In the genomic region with DNA sequence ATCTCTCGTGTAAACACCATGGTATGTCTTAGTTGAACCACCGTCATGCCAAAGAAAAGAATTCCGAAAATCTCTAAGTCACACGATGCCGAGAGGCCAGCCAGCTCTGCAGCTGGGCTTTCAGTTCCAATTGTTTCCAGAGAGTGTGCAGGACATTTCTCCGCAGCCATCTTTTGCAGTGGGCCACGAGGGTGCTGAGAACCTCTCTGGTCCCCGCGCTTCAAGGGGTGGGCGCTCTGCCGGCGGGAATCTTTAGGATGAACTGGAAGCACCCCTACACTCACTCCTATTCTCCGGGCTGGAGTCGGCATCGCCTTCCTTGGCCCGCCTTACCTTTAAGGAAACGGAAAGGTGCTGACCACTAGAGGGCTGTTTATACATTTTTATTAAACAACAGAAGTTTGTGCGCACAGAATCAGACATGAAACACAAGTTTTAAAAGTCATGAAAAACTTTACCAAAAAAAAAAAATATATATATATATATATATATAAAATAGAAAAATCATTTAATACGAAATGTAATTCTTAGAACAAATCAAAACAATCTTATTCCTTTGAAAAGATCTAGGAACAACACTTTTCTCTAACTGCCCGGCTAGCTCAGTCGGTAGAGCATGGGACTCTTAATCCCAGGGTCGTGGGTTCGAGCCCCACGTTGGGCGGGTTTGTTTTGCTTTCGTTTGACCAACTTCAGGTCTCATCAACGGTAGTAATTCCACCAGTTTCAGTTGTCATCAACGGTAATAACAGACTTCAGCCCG, we compare ENCODE assay signal across 8 cellular contexts. TPM values are rescaled to one million over a fixed set of nuclear protein-coding genes. Genes with fewer than 3 reads are reported as not detected.
DNase-seq lines count a peak whose midpoint lies in the region; ATAC-seq, FAIRE-seq and TF ChIP-seq lines count a peak whose summit lies in the region.

No MANE protein-coding gene starts in this region.

- TF ChIP-seq CTCF in Caco-2 (IDR thresholded peaks at IDR 0.05; ENCODE audit: insufficient read depth in 1 of 2, low read depth in 1 of 2, low read length in 1 of 2, severe bottlenecking in 1 of 2, unreplicated experiment in 1 of 2) = peak; percentile 54 to 60
- peak in 3 of 4 donors; percentile 23 to 43 (median 24) for TF ChIP-seq CTCF in pancreas (IDR thresholded peaks at IDR 0.05)
- peak; percentile 39 to 62 for TF ChIP-seq CTCF in tibial artery (IDR thresholded peaks at IDR 0.05)

- H3K9me3 ChIP-seq in Caco-2 (no peaks in the 10 kb centered on the region), pancreas (no peaks in the 10 kb centered on the region), tibial artery (no peaks in the 10 kb centered on the region)

- peaks cover 10% of the 10 kb centered on the region for H3K36me3 Mint-ChIP-seq in Caco-2 (ENCODE audit: insufficient read depth, unreplicated experiment)
- H3K36me3 Mint-ChIP-seq in activated naive CD8-positive, alpha-beta T cell treated with anti-CD3 and anti-CD28 coated beads, Interleukin-2, amount 10 ng/mL, durations not matched to agents 7 days and 5 days = no peaks in the 10 kb centered on the region

- H3K4me3 ChIP-seq in Caco-2 (ENCODE audit: low read depth, low read length) (peak overlapping the region; percentile 40), pancreas (peak overlapping the region in 2 of 4 donors; percentile 34 to 50), tibial artery (peak overlapping the region; percentile 53 to 54)

- CTCF ChIA-PET in Caco-2 (lab: Charles Lee) = interaction anchor here (0.6 to 1.6 kb wide), 3 partner anchors 13 to 188 kb away, joined by 4 to 8 read pairs (median 4); a partner anchor contains a TSS

- no peaks in the 10 kb centered on the region for H3K4me1 Mint-ChIP-seq in Caco-2 (ENCODE audit: low read depth, unreplicated experiment)
- H3K4me1 Mint-ChIP-seq in activated naive CD8-positive, alpha-beta T cell treated with anti-CD3 and anti-CD28 coated beads, Interleukin-2, amount 10 ng/mL, durations not matched to agents 7 days and 5 days = peaks cover 6% of the 10 kb centered on the region

- no peak for FAIRE-seq in pancreas (lab: Jason Lieb, UNC)

- WGBS in pancreas, 2 donors = 0 to 1% methylated on average over 29 of the region's 29 CpGs

- H3K4me3 Mint-ChIP-seq in Caco-2 (ENCODE audit: unreplicated experiment) = peak overlapping the region; percentile 87
- peak overlapping the region; percentile 89 for H3K4me3 Mint-ChIP-seq in activated naive CD8-positive, alpha-beta T cell treated with anti-CD3 and anti-CD28 coated beads, Interleukin-2, amount 10 ng/mL, durations not matched to agents 7 days and 5 days

- ATAC-seq in GM21717 (IDR thresholded peaks at IDR 0.05; ENCODE audit: unreplicated experiment) (peak; percentile 56), SK-N-SH treated with all-trans-retinoic acid at 6 μM for 48 hours (peak; percentile 93), Right ventricle myocardium superior (ENCODE audit: poor library complexity) (peak; percentile 90), pancreas (peak; percentile 93 to 96 (median 94))
- peak; percentile 82 for ATAC-seq in activated naive CD8-positive, alpha-beta T cell treated with anti-CD3 and anti-CD28 coated beads, Interleukin-2, amount 10 ng/mL, durations not matched to agents 7 days and 5 days (ENCODE audit: low read depth)

- no TSS peak for BruUV-seq in Caco-2 (replicated peaks; lab: Mats Ljungman, UMichigan)

- H3K9me3 Mint-ChIP-seq in Caco-2 (ENCODE audit: unreplicated experiment) = no peaks in the 10 kb centered on the region
- no peaks in the 10 kb centered on the region for H3K9me3 Mint-ChIP-seq in activated naive CD8-positive, alpha-beta T cell treated with anti-CD3 and anti-CD28 coated beads, Interleukin-2, amount 10 ng/mL, durations not matched to agents 7 days and 5 days

- H3K27me3 Mint-ChIP-seq in Caco-2 (ENCODE audit: insufficient read depth, unreplicated experiment) = no peaks in the 10 kb centered on the region
- H3K27me3 Mint-ChIP-seq in activated naive CD8-positive, alpha-beta T cell treated with anti-CD3 and anti-CD28 coated beads, Interleukin-2, amount 10 ng/mL, durations not matched to agents 7 days and 5 days = no peaks in the 10 kb centered on the region

- peak overlapping the region; percentile 88 for H3K27ac Mint-ChIP-seq in Caco-2 (ENCODE audit: unreplicated experiment)
- H3K27ac Mint-ChIP-seq in activated naive CD8-positive, alpha-beta T cell treated with anti-CD3 and anti-CD28 coated beads, Interleukin-2, amount 10 ng/mL, durations not matched to agents 7 days and 5 days = peak overlapping the region; percentile 84

- H3K27me3 ChIP-seq in Caco-2 (replicated peaks; ENCODE audit: control insufficient read depth, insufficient read depth, low read length) = no peaks in the 10 kb centered on the region
- H3K27me3 ChIP-seq in pancreas = no peaks in the 10 kb centered on the region
- no peaks in the 10 kb centered on the region for H3K27me3 ChIP-seq in tibial artery

- intact Hi-C loops in Caco-2 (cut with micrococcal nuclease; ENCODE audit: unreplicated experiment) (loop anchor here (1.0 kb wide), 1 partner anchor 13 kb away; no protein-coding TSS in a partner anchor), Right ventricle myocardium superior (cut with DNase I) (loop anchor here (10.0 kb wide), 1 partner anchor 45 kb away; a partner anchor contains a TSS), pancreas (cut with DNase I) (no loop called here), tibial artery (cut with DNase I; ENCODE audit: low total_unique reads) (loop anchor here (5.0 kb wide), 1 partner anchor 48 kb away; a partner anchor contains a TSS)

- H3K27ac ChIP-seq in pancreas = peak overlapping the region in 3 of 4 donors; percentile 16 to 47 (median 28)
- H3K27ac ChIP-seq in tibial artery = peak overlapping the region; percentile 64 to 84

- POLR2A ChIA-PET in Caco-2 (lab: Charles Lee) = interaction anchor here (1.3 kb wide), 1 partner anchor 13 kb away, joined by 22 read pairs; a partner anchor contains a TSS
- POLR2A ChIA-PET in activated naive CD8-positive, alpha-beta T cell treated with anti-CD3 and anti-CD28 coated beads, Interleukin-2, amount 10 ng/mL, durations not matched to agents 7 days and 5 days (lab: Charles Lee) = interaction anchor here (0.7 to 1.5 kb wide), 2 partner anchors 14 to 124 kb away, joined by 4 to 5 read pairs; no protein-coding TSS in a partner anchor

- DNase-seq in Caco-2 (peak; percentile 86 to 90), LHCN-M2 (ENCODE audit: low read depth) (peak; percentile 89), Right ventricle myocardium superior (peak; percentile 83), pancreas (peak; percentile 59 to 91 (median 86)), tibial artery (peak; percentile 65 to 78)
- DNase-seq in activated naive CD8-positive, alpha-beta T cell treated with anti-CD3 and anti-CD28 coated beads, Interleukin-2, amount 10 ng/mL, durations not matched to agents 7 days and 5 days = peak; percentile 77

- no peaks in the 10 kb centered on the region for H3K36me3 ChIP-seq in Caco-2 (ENCODE audit: control insufficient read depth, insufficient read depth, low read length)
- H3K36me3 ChIP-seq in pancreas = no peaks in the 10 kb centered on the region
- H3K36me3 ChIP-seq in tibial artery = no peaks in the 10 kb centered on the region

- H3K4me1 ChIP-seq in Caco-2 (no peaks in the 10 kb centered on the region), pancreas (no peaks in the 10 kb centered on the region), tibial artery (peaks cover 0 to 26% (median 7%) of the 10 kb centered on the region in 4 donors)

TF ChIP-seq in SK-N-SH treated with all-trans-retinoic acid at 6 μM for 48 hours, 23 proteins besides CTCF, POLR2A, EP300 and RAD21:
- TF ChIP-seq ZC3H10 (CRISPR knock-in tag; IDR thresholded peaks at IDR 0.05) (no peak), ZNF70 (CRISPR knock-in tag; IDR thresholded peaks at IDR 0.05) (no peak), TOX (CRISPR knock-in tag; IDR thresholded peaks at IDR 0.05; ENCODE audit: borderline replicate concordance) (no peak), CSDC2 (CRISPR knock-in tag; IDR thresholded peaks at IDR 0.05) (no peak), BACH2 (CRISPR knock-in tag; IDR thresholded peaks at IDR 0.05; ENCODE audit: borderline replicate concordance) (no peak), ESRRG (CRISPR knock-in tag; IDR thresholded peaks at IDR 0.05) (no peak), ZFP3 (CRISPR knock-in tag; IDR thresholded peaks at IDR 0.05) (no peak), SNAI2 (CRISPR knock-in tag; IDR thresholded peaks at IDR 0.05) (no peak), ZNF565 (CRISPR knock-in tag; conservative IDR thresholded peaks at IDR 0.05; ENCODE audit: low read depth) (no peak), ISL1 (CRISPR knock-in tag; IDR thresholded peaks at IDR 0.05) (no peak)
- TF ChIP-seq, protein P1, sequence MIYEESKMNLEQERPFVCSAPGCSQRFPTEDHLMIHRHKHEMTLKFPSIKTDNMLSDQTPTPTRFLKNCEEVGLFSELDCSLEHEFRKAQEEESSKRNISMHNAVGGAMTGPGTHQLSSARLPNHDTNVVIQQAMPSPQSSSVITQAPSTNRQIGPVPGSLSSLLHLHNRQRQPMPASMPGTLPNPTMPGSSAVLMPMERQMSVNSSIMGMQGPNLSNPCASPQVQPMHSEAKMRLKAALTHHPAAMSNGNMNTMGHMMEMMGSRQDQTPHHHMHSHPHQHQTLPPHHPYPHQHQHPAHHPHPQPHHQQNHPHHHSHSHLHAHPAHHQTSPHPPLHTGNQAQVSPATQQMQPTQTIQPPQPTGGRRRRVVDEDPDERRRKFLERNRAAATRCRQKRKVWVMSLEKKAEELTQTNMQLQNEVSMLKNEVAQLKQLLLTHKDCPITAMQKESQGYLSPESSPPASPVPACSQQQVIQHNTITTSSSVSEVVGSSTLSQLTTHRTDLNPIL (CRISPR knock-in tag; IDR thresholded peaks at IDR 0.05; ENCODE audit: low read depth) = no peak

RNA-seq across cellular contexts. Expression of a gene that starts 12.5 kb away (rescaled TPM):
- total RNA-seq in Caco-2 (2022) = 424 and 426 TPM in 2 replicates
- total RNA-seq in LHCN-M2 (2014; rRNA removed) = 283 and 429 TPM in 2 replicates
- 415 TPM for polyA plus RNA-seq in LHCN-M2 (2012)
- 100 to 1,000 TPM; 268 to 276 TPM for total RNA-seq in activated naive CD8-positive, alpha-beta T cell treated with anti-CD3 and anti-CD28 coated beads, Interleukin-2, amount 10 ng/mL, durations not matched to agents 7 days and 5 days
- total RNA-seq in Right ventricle myocardium superior = 330 TPM
- 100 to 1,000 TPM in 2 of 6 donors, 10 to 100 TPM in 4; 68.1 to 140 (median 90.4) TPM for total RNA-seq in pancreas
- 100 to 1,000 TPM in 1 of 2 donors, 10 to 100 TPM in 1; 55.0 to 149 TPM for polyA plus RNA-seq in pancreas

RNA-seq across cellular contexts. Expression of a gene that starts 48.9 kb away (rescaled TPM):
- total RNA-seq in Caco-2 (2022) = 1.1 and 2.0 TPM in 2 replicates
- 35.1 and 35.2 TPM in 2 replicates for total RNA-seq in LHCN-M2 (2014; rRNA removed)
- 23.6 TPM for polyA plus RNA-seq in LHCN-M2 (2012)
- under 1 TPM in 1 of 2 experiments, not detected in 1; 0.14 TPM for total RNA-seq in activated naive CD8-positive, alpha-beta T cell treated with anti-CD3 and anti-CD28 coated beads, Interleukin-2, amount 10 ng/mL, durations not matched to agents 7 days and 5 days
- total RNA-seq in Right ventricle myocardium superior = 31.0 TPM
- 1 to 10 TPM in 1 of 6 donors, under 1 TPM in 5; 0.20 to 1.1 (median 0.43) TPM for total RNA-seq in pancreas
- polyA plus RNA-seq in pancreas = 1 to 10 TPM; 1.3 to 1.4 TPM

Comparison
In these comparisons a context has a peak if more than half of its experiments do, and no peak if none do; other contexts are left out.
1. RNA of a gene that starts 48.9 kb away (total RNA-seq): 35.1 to 35.2 TPM in LHCN-M2 and 31.0 TPM in Right ventricle myocardium superior (single experiment); 1.1 to 2.0 TPM in Caco-2, 0.20 to 1.1 TPM in pancreas and 0.14 TPM in activated naive CD8-positive, alpha-beta T cell treated with anti-CD3 and anti-CD28 coated beads, Interleukin-2, amount 10 ng/mL, durations not matched to agents 7 days and 5 days; every median in the first group is over 10 times any median in the second.
2. intact Hi-C loops: an anchor here in Caco-2 (1.0 kb wide), Right ventricle myocardium superior (10.0 kb wide) and tibial artery (5.0 kb wide); none called in pancreas.
3. Peak in every context shown above with its lines, with median percentiles within 50 percentile points of each other: DNase-seq, CTCF ChIP-seq and ATAC-seq.